20 cellular contexts compared by ENCODE assay signal in the genomic region with DNA sequence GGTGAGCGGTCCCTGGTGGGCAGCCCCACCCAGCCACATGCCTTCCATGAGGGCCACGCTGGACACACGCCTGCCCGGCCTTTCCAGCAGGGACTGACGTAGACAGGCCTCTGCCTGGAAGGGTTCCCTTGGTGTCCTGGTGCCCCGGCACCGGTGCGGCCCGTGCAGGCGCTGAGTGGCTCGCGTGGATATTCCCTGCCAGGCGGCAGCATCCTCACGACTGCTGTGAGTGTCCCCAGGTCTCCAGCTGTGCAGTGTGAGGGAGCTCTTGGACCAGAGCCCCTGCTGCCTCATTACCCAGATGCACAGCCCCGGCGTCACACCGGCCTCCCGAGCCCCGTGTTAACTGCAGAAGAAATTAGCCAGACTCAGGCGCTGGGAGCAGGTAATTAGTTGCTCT.
"Had no signal": no experiment of that assay in that cellular context is flagged by ENCODE, and none has a peak within 500 bp of the region (broad histone marks: within the 10 kb centered on the region; RNA-seq: fewer than 3 reads in every experiment).

No MANE protein-coding gene starts in this region.

- H3K4me1 Mint-ChIP-seq: activated CD4-positive, alpha-beta memory T cell treated with anti-CD3 and anti-CD28 coated beads, Interleukin-2, amount 10 ng/mL, durations not matched to agents 7 days and 5 days; activated CD8-positive, alpha-beta memory T cell treated with anti-CD3 and anti-CD28 coated beads, Interleukin-2, amount 10 ng/mL, durations not matched to agents 7 days and 5 days; central memory CD8-positive, alpha-beta T cell had no signal

- ATAC-seq: activated CD8-positive, alpha-beta memory T cell treated with anti-CD3 and anti-CD28 coated beads, Interleukin-2, amount 10 ng/mL, durations not matched to agents 7 days and 5 days; body of pancreas; esophagus mucosa; gastroesophageal sphincter; left cardiac atrium; naive thymus-derived CD8-positive, alpha-beta T cell; sciatic nerve had no signal

- H3K27ac ChIP-seq: body of pancreas, gastroesophageal sphincter, neutrophil, parathyroid adenoma had no signal

- H3K9me3 Mint-ChIP-seq: activated B cell treated with CpG ODN at 0.5 μM for 24 hours; activated CD4-positive, alpha-beta memory T cell treated with anti-CD3 and anti-CD28 coated beads, Interleukin-2, amount 10 ng/mL, durations not matched to agents 7 days and 5 days; activated naive CD8-positive, alpha-beta T cell treated with anti-CD3 and anti-CD28 coated beads for 36 hours; central memory CD8-positive, alpha-beta T cell; naive thymus-derived CD8-positive, alpha-beta T cell had no signal

- H3K4me1 ChIP-seq: gastroesophageal sphincter, parathyroid adenoma had no signal

- H3K36me3 Mint-ChIP-seq: activated CD8-positive, alpha-beta memory T cell treated with anti-CD3 and anti-CD28 coated beads, Interleukin-2, amount 10 ng/mL, durations not matched to agents 7 days and 5 days; activated naive CD8-positive, alpha-beta T cell treated with anti-CD3 and anti-CD28 coated beads for 36 hours; naive thymus-derived CD8-positive, alpha-beta T cell had no signal

- H2AFZ ChIP-seq: parathyroid adenoma had no signal

- H3K27ac Mint-ChIP-seq: activated B cell treated with CpG ODN at 0.5 μM for 24 hours; activated CD4-positive, alpha-beta memory T cell treated with anti-CD3 and anti-CD28 coated beads, Interleukin-2, amount 10 ng/mL, durations not matched to agents 7 days and 5 days; activated CD8-positive, alpha-beta memory T cell treated with anti-CD3 and anti-CD28 coated beads, Interleukin-2, amount 10 ng/mL, durations not matched to agents 7 days and 5 days; activated naive CD8-positive, alpha-beta T cell treated with anti-CD3 and anti-CD28 coated beads for 36 hours; naive thymus-derived CD8-positive, alpha-beta T cell had no signal

- H3K27me3 ChIP-seq: body of pancreas, neutrophil had no signal

- H3K4me3 ChIP-seq: body of pancreas, gastroesophageal sphincter, smooth muscle cell had no signal

- DNase-seq: activated B cell treated with CpG ODN at 0.5 μM for 24 hours; activated CD4-positive, alpha-beta memory T cell treated with anti-CD3 and anti-CD28 coated beads, Interleukin-2, amount 10 ng/mL, durations not matched to agents 7 days and 5 days; activated CD4-positive, alpha-beta T cell treated with anti-CD3 and anti-CD28 coated beads for 4 hours; activated CD8-positive, alpha-beta memory T cell treated with anti-CD3 and anti-CD28 coated beads, Interleukin-2, amount 10 ng/mL, durations not matched to agents 7 days and 5 days; activated naive CD4-positive, alpha-beta T cell; activated naive CD8-positive, alpha-beta T cell treated with anti-CD3 and anti-CD28 coated beads for 36 hours; amniotic stem cell; body of pancreas; cortex of kidney; effector CD4-positive, alpha-beta T cell; left cardiac atrium; naive thymus-derived CD8-positive, alpha-beta T cell; stimulated activated CD4-positive, alpha-beta T cell treated with anti-CD3 and anti-CD28 coated beads, Interleukin-4, amount 100 ng/mL, for 1 hour had no signal

- H3K79me2 ChIP-seq: parathyroid adenoma had no signal

- H3K4me3 Mint-ChIP-seq: activated B cell treated with CpG ODN at 0.5 μM for 24 hours; activated CD4-positive, alpha-beta memory T cell treated with anti-CD3 and anti-CD28 coated beads, Interleukin-2, amount 10 ng/mL, durations not matched to agents 7 days and 5 days; activated CD8-positive, alpha-beta memory T cell treated with anti-CD3 and anti-CD28 coated beads, Interleukin-2, amount 10 ng/mL, durations not matched to agents 7 days and 5 days; activated naive CD8-positive, alpha-beta T cell treated with anti-CD3 and anti-CD28 coated beads for 36 hours; central memory CD8-positive, alpha-beta T cell; naive thymus-derived CD8-positive, alpha-beta T cell had no signal

- H3K27me3 Mint-ChIP-seq: activated B cell treated with CpG ODN at 0.5 μM for 24 hours; central memory CD8-positive, alpha-beta T cell had no signal

- H3K4me2 ChIP-seq: smooth muscle cell had no signal

- H3K36me3 ChIP-seq: gastroesophageal sphincter, neutrophil had no signal
